In the genomic region with DNA sequence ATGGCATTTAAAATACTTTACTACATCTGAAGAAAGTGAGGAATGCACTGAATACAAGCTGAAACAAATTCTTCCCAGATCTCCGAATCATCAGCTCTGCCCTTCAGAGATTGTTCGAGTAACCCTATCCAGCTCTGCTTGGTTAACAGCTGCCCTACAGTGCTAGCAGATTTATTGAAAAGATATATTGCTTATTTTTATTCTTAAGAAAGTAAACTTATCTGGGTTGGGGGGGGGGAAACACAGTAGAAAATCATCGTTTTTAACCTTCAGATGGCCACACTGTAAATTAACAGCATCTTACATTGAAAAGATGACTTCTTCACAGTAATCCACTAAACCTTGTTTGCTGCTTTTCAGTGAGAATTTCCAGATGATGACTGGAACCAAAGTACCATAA, we compare ENCODE assay signal across 1 cellular context.
TF ChIP-seq lines count a peak whose summit lies in the region.

No MANE protein-coding gene starts in this region.

TF ChIP-seq in IMR-90, 13 proteins besides CTCF, POLR2A, EP300 and RAD21 (continued from another document):
- TF ChIP-seq, protein P1, sequence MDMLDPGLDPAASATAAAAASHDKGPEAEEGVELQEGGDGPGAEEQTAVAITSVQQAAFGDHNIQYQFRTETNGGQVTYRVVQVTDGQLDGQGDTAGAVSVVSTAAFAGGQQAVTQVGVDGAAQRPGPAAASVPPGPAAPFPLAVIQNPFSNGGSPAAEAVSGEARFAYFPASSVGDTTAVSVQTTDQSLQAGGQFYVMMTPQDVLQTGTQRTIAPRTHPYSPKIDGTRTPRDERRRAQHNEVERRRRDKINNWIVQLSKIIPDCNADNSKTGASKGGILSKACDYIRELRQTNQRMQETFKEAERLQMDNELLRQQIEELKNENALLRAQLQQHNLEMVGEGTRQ (IDR thresholded peaks at IDR 0.05; ENCODE audit: low read depth, low read length): no peak
